ENCODE assay signal across 13 cellular contexts in the genomic region with DNA sequence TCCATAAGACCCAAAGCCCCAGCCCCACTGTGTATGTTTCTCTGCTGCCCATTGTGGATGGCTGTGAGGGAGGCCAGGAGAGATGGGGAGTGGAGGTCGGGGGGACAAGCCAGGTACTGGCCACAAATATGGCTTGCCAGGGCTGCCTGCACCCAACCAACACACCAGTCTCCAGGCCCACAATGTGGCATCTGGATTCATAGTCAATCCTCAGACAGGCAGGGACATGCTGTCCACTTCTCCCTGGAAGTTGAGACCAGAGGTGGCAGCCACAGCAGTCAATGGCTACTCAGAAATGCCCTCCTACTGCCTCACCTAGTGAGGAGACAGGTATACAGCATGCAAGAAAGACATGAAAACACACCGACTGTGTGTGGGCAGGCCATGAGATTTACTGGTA.
DNase-seq lines count a peak whose midpoint lies in the region; ATAC-seq and TF ChIP-seq lines count a peak whose summit lies in the region.
"Had no signal": no experiment of that assay in that cellular context is flagged by ENCODE, and none has a peak within 500 bp of the region (broad histone marks: within the 10 kb centered on the region; RNA-seq: fewer than 3 reads in every experiment).

No MANE protein-coding gene starts in this region.

- H3K9me3 ChIP-seq in RWPE2 (ENCODE audit: severe bottlenecking) = no peaks in the 10 kb centered on the region
- no peaks in the 10 kb centered on the region for H3K9me3 ChIP-seq in mucosa of stomach (ENCODE audit: control insufficient read depth, low read length)
- no peaks in the 10 kb centered on the region for H3K9me3 ChIP-seq in transverse colon

- no peak for TF ChIP-seq CTCF in RWPE2 (IDR thresholded peaks at IDR 0.05; ENCODE audit: poor library complexity, severe bottlenecking)
- no peak for TF ChIP-seq CTCF in coronary artery (IDR thresholded peaks at IDR 0.05)
- no peak for TF ChIP-seq CTCF in transverse colon (IDR thresholded peaks at IDR 0.05)

- intact Hi-C loops in transverse colon (cut with DNase I; ENCODE audit: low total_unique reads) = loop anchor here (10.0 kb wide), 1 partner anchor 50 kb away; no protein-coding TSS in a partner anchor

- peak overlapping the region; percentile 52 for H3K9ac ChIP-seq in mucosa of stomach (ENCODE audit: low read length)

- 46 to 67% methylated on average over 1 to 2 of the region's 2 CpGs for WGBS in transverse colon (ENCODE audit: low coverage in 1 of 2), 2 donors

- ATAC-seq in RWPE2 (ENCODE audit: low read depth) = no peak
- ATAC-seq in HG03097 (IDR thresholded peaks at IDR 0.05; ENCODE audit: low FRiP score, unreplicated experiment) = no peak

- TF ChIP-seq POLR2A in transverse colon (IDR thresholded peaks at IDR 0.05) = no peak

- H3K27ac ChIP-seq in RWPE2 (ENCODE audit: poor library complexity, severe bottlenecking) (peak overlapping the region; percentile 93), coronary artery (peak overlapping the region; percentile 72 to 75), transverse colon (peak overlapping the region; percentile 66 to 88 (median 77))

- no peak for DNase-seq in RWPE2 (ENCODE audit: low spot score)
- no peak for DNase-seq in coronary artery (ENCODE audit: low spot score)
- DNase-seq in transverse colon = no peak
- DNase-seq in NCI-H1417 treated with DMSO at 0.1 percent for 48 hours (lab: John Stamatoyannopoulos, UW) = no peak
- no peak for DNase-seq in stimulated activated CD4-positive, alpha-beta T cell treated with anti-CD3 and anti-CD28 coated beads, Interleukin-15, amount 100 ng/mL, for 24 hours
- DNase-seq in effector CD8-positive, alpha-beta T cell (lab: John Stamatoyannopoulos, UW) = no peak
- DNase-seq: activated CD4-positive, alpha-beta T cell treated with anti-CD3 and anti-CD28 coated beads, Interleukin-2, amount 50 U/mL, for 1 hour; CD4-positive, alpha-beta memory T cell; GF-D8; stimulated activated CD4-positive, alpha-beta T cell treated with anti-CD3 and anti-CD28 coated beads, Interleukin-4, amount 100 ng/mL, for 4 hours; stimulated activated naive CD4-positive, alpha-beta T cell had no signal

- peaks cover 55% of the 10 kb centered on the region for H3K4me1 ChIP-seq in RWPE2 (ENCODE audit: insufficient read depth, poor library complexity, severe bottlenecking)
- peaks cover 72% of the 10 kb centered on the region for H3K4me1 ChIP-seq in mucosa of stomach (ENCODE audit: control insufficient read depth, insufficient read depth, low read length)
- peaks cover 14 to 67% (median 60%) of the 10 kb centered on the region in 4 donors for H3K4me1 ChIP-seq in transverse colon

- H3K27me3 ChIP-seq in RWPE2 (ENCODE audit: insufficient read depth, poor library complexity, severe bottlenecking) (no peaks in the 10 kb centered on the region), mucosa of stomach (ENCODE audit: control insufficient read depth, insufficient read depth, low read length) (no peaks in the 10 kb centered on the region), transverse colon (no peaks in the 10 kb centered on the region)

- no peak for TF ChIP-seq EP300 in transverse colon (IDR thresholded peaks at IDR 0.05; ENCODE audit: low read depth)

- in situ Hi-C loops in transverse colon (cut with MboI; ENCODE audit: low pct_ligation_motif_present in 1 of 4, low pct_unique_long_range_greater_than_20kb in 1 of 4, low sequenced_read_pairs in 3 of 4) = loop anchor here in 1 of 4 donors (10.0 kb wide), 1 partner anchor 60 kb away; no protein-coding TSS in a partner anchor

- no peak overlapping the region for H3K4me3 ChIP-seq in RWPE2 (ENCODE audit: severe bottlenecking)
- H3K4me3 ChIP-seq in coronary artery = no peak overlapping the region
- H3K4me3 ChIP-seq in mucosa of stomach (ENCODE audit: low read length) = no peak overlapping the region
- H3K4me3 ChIP-seq in transverse colon = no peak overlapping the region

- H3K36me3 ChIP-seq in RWPE2 (ENCODE audit: low read depth) (peaks cover 30% of the 10 kb centered on the region), mucosa of stomach (ENCODE audit: control insufficient read depth, insufficient read depth, low read length) (no peaks in the 10 kb centered on the region), transverse colon (no peaks in the 10 kb centered on the region)
